In the genomic region with DNA sequence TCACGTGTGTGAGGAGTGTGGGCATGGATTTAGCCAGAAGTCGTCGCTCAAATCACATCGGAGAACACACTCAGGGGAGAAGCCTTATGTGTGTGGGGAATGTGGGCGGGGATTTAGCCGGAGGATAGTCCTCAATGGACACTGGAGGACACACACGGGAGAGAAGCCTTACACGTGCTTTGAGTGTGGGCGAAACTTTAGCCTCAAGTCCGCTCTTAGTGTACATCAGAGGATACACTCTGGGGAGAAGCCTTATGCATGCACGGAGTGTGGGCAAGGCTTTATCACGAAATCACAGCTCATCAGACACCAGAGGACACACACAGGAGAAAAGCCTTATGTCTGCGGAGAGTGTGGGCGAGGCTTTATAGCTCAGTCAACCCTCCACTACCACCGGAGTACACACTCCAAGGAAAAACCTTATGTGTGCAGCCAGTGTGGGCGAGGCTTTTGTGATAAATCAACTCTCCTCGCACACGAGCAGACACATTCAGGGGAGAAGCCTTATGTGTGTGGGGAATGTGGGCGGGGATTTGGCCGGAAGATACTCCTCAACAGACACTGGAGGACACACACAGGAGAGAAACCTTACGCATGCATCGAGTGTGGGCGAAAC, we compare ENCODE assay signal across 11 cellular contexts. TPM values are rescaled to one million over a fixed set of nuclear protein-coding genes. Genes with fewer than 3 reads are reported as not detected.
DNase-seq lines count a peak whose midpoint lies in the region; ATAC-seq and TF ChIP-seq lines count a peak whose summit lies in the region.
"Had no signal": no experiment of that assay in that cellular context is flagged by ENCODE, and none has a peak within 500 bp of the region (broad histone marks: within the 10 kb centered on the region; RNA-seq: fewer than 3 reads in every experiment).

No MANE protein-coding gene starts in this region.

- H3K36me3 ChIP-seq in WERI-Rb-1, result peaks cover 15% of the 10 kb centered on the region

- peaks cover 7 to 30% of the 10 kb centered on the region in 2 donors for H3K36me3 Mint-ChIP-seq in activated naive CD4-positive, alpha-beta T cell treated with anti-CD3 and anti-CD28 coated beads, Interleukin-2, amount 50 U/mL, for 72 hours
- peaks cover 0 to 22% (median 1%) of the 10 kb centered on the region in 3 donors for H3K36me3 Mint-ChIP-seq in naive thymus-derived CD8-positive, alpha-beta T cell
- H3K36me3 Mint-ChIP-seq in stimulated activated memory B cell treated with anti-CD40 and anti-IgM and Interleukin-4, amounts not matched to agents 10 μg/mL and 1 μg/mL and 100 μg/mL, for 72 hours, result peaks cover 46% of the 10 kb centered on the region

- H3K27ac ChIP-seq in WERI-Rb-1, result peak overlapping the region; percentile 83

- peak overlapping the region; percentile 65 to 89 (median 82) for H3K4me3 Mint-ChIP-seq in naive thymus-derived CD8-positive, alpha-beta T cell
- no peak overlapping the region for H3K4me3 Mint-ChIP-seq in stimulated activated memory B cell treated with anti-CD40 and anti-IgM and Interleukin-4, amounts not matched to agents 10 μg/mL and 1 μg/mL and 100 μg/mL, for 72 hours

- H3K9me3 ChIP-seq in WERI-Rb-1 (ENCODE audit: severe bottlenecking), result no peaks in the 10 kb centered on the region

- peak; percentile 55 to 59 for ATAC-seq in activated naive CD4-positive, alpha-beta T cell treated with anti-CD3 and anti-CD28 coated beads, Interleukin-2, amount 50 U/mL, for 72 hours
- peak; percentile 12 to 19 for ATAC-seq in naive thymus-derived CD8-positive, alpha-beta T cell
- ATAC-seq in stimulated activated memory B cell treated with anti-CD40 and anti-IgM and Interleukin-4, amounts not matched to agents 10 μg/mL and 1 μg/mL and 100 μg/mL, for 72 hours, result no peak
- ATAC-seq in HG03095 (IDR thresholded peaks at IDR 0.05; ENCODE audit: unreplicated experiment) (no peak), HG02884 (IDR thresholded peaks at IDR 0.05; ENCODE audit: unreplicated experiment) (no peak), HG03039 (IDR thresholded peaks at IDR 0.05; ENCODE audit: unreplicated experiment) (no peak)

- no peak for TF ChIP-seq CTCF in WERI-Rb-1 (IDR thresholded peaks at IDR 0.05; ENCODE audit: low read depth, low read length)

- H3K4me1 Mint-ChIP-seq in naive thymus-derived CD8-positive, alpha-beta T cell, result peaks cover 20 to 38% (median 34%) of the 10 kb centered on the region in 4 donors
- H3K4me1 Mint-ChIP-seq in stimulated activated memory B cell treated with anti-CD40 and anti-IgM and Interleukin-4, amounts not matched to agents 10 μg/mL and 1 μg/mL and 100 μg/mL, for 72 hours, result peaks cover 20% of the 10 kb centered on the region

- peak overlapping the region; percentile 26 for H3K4me3 ChIP-seq in WERI-Rb-1 (ENCODE audit: low read depth, low read length)

- no peaks in the 10 kb centered on the region for H3K9me3 Mint-ChIP-seq in activated naive CD4-positive, alpha-beta T cell treated with anti-CD3 and anti-CD28 coated beads, Interleukin-2, amount 50 U/mL, for 72 hours
- H3K9me3 Mint-ChIP-seq in naive thymus-derived CD8-positive, alpha-beta T cell, result no peaks in the 10 kb centered on the region
- no peaks in the 10 kb centered on the region for H3K9me3 Mint-ChIP-seq in stimulated activated memory B cell treated with anti-CD40 and anti-IgM and Interleukin-4, amounts not matched to agents 10 μg/mL and 1 μg/mL and 100 μg/mL, for 72 hours

- no peaks in the 10 kb centered on the region for H3K27me3 Mint-ChIP-seq in naive thymus-derived CD8-positive, alpha-beta T cell
- H3K27me3 Mint-ChIP-seq in stimulated activated memory B cell treated with anti-CD40 and anti-IgM and Interleukin-4, amounts not matched to agents 10 μg/mL and 1 μg/mL and 100 μg/mL, for 72 hours, result no peaks in the 10 kb centered on the region

- peak overlapping the region; percentile 89 to 91 for H3K27ac Mint-ChIP-seq in activated naive CD4-positive, alpha-beta T cell treated with anti-CD3 and anti-CD28 coated beads, Interleukin-2, amount 50 U/mL, for 72 hours
- peak overlapping the region; percentile 84 to 99 (median 93) for H3K27ac Mint-ChIP-seq in naive thymus-derived CD8-positive, alpha-beta T cell
- peak overlapping the region; percentile 82 for H3K27ac Mint-ChIP-seq in stimulated activated memory B cell treated with anti-CD40 and anti-IgM and Interleukin-4, amounts not matched to agents 10 μg/mL and 1 μg/mL and 100 μg/mL, for 72 hours

- no peaks in the 10 kb centered on the region for H3K27me3 ChIP-seq in WERI-Rb-1 (ENCODE audit: insufficient read depth, low read depth, severe bottlenecking)

- POLR2A ChIA-PET in naive thymus-derived CD8-positive, alpha-beta T cell (lab: Charles Lee), result interaction anchor here (0.6 to 3.4 kb wide), 9 partner anchors 19 to 288 kb away, joined by 3 to 26 read pairs (median 5); partner anchors contain the start of genes NME6, PFKFB4 and ZNF589

- DNase-seq in WERI-Rb-1, result no peak
- peak; percentile 48 to 71 for DNase-seq in activated naive CD4-positive, alpha-beta T cell treated with anti-CD3 and anti-CD28 coated beads, Interleukin-2, amount 50 U/mL, for 72 hours (ENCODE audit: low spot score in 2 of 2)
- peak in 4 of 10 donors; percentile 7 to 22 (median 12) for DNase-seq in naive thymus-derived CD8-positive, alpha-beta T cell
- DNase-seq in iPS-NIHi11 (ENCODE audit: low spot score), result no peak
- DNase-seq: KG1, RPMI8226 had no signal

RNA-seq across cellular contexts. Expression of gene ZNF589, which starts 28.1 kb away (rescaled TPM):
- total RNA-seq in activated naive CD4-positive, alpha-beta T cell treated with anti-CD3 and anti-CD28 coated beads, Interleukin-2, amount 50 U/mL, for 72 hours, result 10 to 100 TPM; 24.2 to 58.3 TPM
- total RNA-seq in naive thymus-derived CD8-positive, alpha-beta T cell, result 10 to 100 TPM; 37.6 to 39.2 TPM
- 1 to 10 TPM; 4.7 to 9.7 (median 6.6) TPM for polyA plus RNA-seq in naive thymus-derived CD8-positive, alpha-beta T cell

RNA-seq across cellular contexts. Expression of gene NME6, which starts 32.1 kb away (rescaled TPM):
- total RNA-seq in activated naive CD4-positive, alpha-beta T cell treated with anti-CD3 and anti-CD28 coated beads, Interleukin-2, amount 50 U/mL, for 72 hours, result 10 to 100 TPM; 23.2 to 25.5 TPM
- total RNA-seq in naive thymus-derived CD8-positive, alpha-beta T cell, result 10 to 100 TPM; 34.3 to 40.4 TPM
- 10 to 100 TPM; 47.7 to 50.3 (median 48.6) TPM for polyA plus RNA-seq in naive thymus-derived CD8-positive, alpha-beta T cell

RNA-seq across cellular contexts. Expression of gene CAMP, which starts 45.7 kb away (rescaled TPM):
- not detected for total RNA-seq in activated naive CD4-positive, alpha-beta T cell treated with anti-CD3 and anti-CD28 coated beads, Interleukin-2, amount 50 U/mL, for 72 hours
- total RNA-seq in naive thymus-derived CD8-positive, alpha-beta T cell, result not detected
- polyA plus RNA-seq in naive thymus-derived CD8-positive, alpha-beta T cell, result not detected
- total RNA-seq: H1 had no signal
- polyA plus RNA-seq: H1 had no signal

Comparison
In these comparisons a context has a peak if more than half of its experiments do, and no peak if none do; other contexts are left out.
1. DNase-seq: peak in activated naive CD4-positive, alpha-beta T cell treated with anti-CD3 and anti-CD28 coated beads, Interleukin-2, amount 50 U/mL, for 72 hours (2 of 2); none in WERI-Rb-1 (single experiment) and iPS-NIHi11 (single experiment).
2. ATAC-seq: peak in activated naive CD4-positive, alpha-beta T cell treated with anti-CD3 and anti-CD28 coated beads, Interleukin-2, amount 50 U/mL, for 72 hours (2 of 2) and naive thymus-derived CD8-positive, alpha-beta T cell (2 of 2); none in stimulated activated memory B cell treated with anti-CD40 and anti-IgM and Interleukin-4, amounts not matched to agents 10 μg/mL and 1 μg/mL and 100 μg/mL, for 72 hours (single experiment), HG03095 (single experiment), HG02884 (single experiment) and HG03039 (single experiment).
3. Peak in every context shown above with its lines, with median percentiles within 50 percentile points of each other: H3K27ac Mint-ChIP-seq.